In genomic region chr12:15443050-15443449, GRCh38 we compare ENCODE assay signal across 31 cellular contexts.
"Had no signal": no experiment of that assay in that cellular context is flagged by ENCODE, and none has a peak within 500 bp of the region (broad histone marks: within the 10 kb centered on the region; RNA-seq: fewer than 3 reads in every experiment).

No MANE protein-coding gene starts in this region.

- H3K36me3 ChIP-seq: adrenal gland, breast epithelium, cardiac muscle cell, colonic mucosa, gastrocnemius medialis, heart left ventricle had no signal

- DNase-seq: activated CD4-positive, alpha-beta memory T cell treated with anti-CD3 and anti-CD28 coated beads for 36 hours; activated CD4-positive, alpha-beta T cell treated with anti-CD3 and anti-CD28 coated beads for 36 hours; activated CD4-positive, alpha-beta T cell treated with anti-CD3 and anti-CD28 coated beads, Interleukin-2, amount 10 ng/mL, durations not matched to agents 24 days and 14 days; activated CD4-positive, CD25-positive, alpha-beta regulatory T cell; activated CD4-positive, CD25-positive, alpha-beta regulatory T cell treated with anti-CD3 and anti-CD28 coated beads, Interleukin-2, amount 50 U/mL, for 72 hours; activated CD8-positive, alpha-beta memory T cell treated with anti-CD3 and anti-CD28 coated beads, Interleukin-2, amount 10 ng/mL, durations not matched to agents 7 days and 5 days; activated CD8-positive, alpha-beta memory T cell treated with anti-CD3 and anti-CD28 coated beads, Interleukin-2, amount 50 U/mL, for 4 hours; activated CD8-positive, alpha-beta T cell treated with anti-CD3 and anti-CD28 coated beads, Interleukin-2, amount 10 ng/mL, durations not matched to agents 7 days and 5 days; activated effector memory CD4-positive, alpha-beta T cell treated with anti-CD3 and anti-CD28 coated beads, Interleukin-2, amount 50 U/mL, for 16 hours; activated naive CD4-positive, alpha-beta T cell treated with anti-CD3 and anti-CD28 coated beads for 36 hours; activated naive CD8-positive, alpha-beta T cell treated with anti-CD3 and anti-CD28 coated beads for 36 hours; activated naive CD8-positive, alpha-beta T cell treated with anti-CD3 and anti-CD28 coated beads, Interleukin-2, amount 50 U/mL, for 24 hours; activated T-cell treated with anti-CD3 and anti-CD28 coated beads, Interleukin-2, amount 50 U/mL, for 1 hour; activated T-cell treated with anti-CD3 and anti-CD28 coated beads, Interleukin-2, amount 50 U/mL, for 48 hours; adrenal gland; amygdala; aorta; body of pancreas; central memory CD4-positive, alpha-beta T cell; cerebellar nuclear complex; colonic mucosa; effector CD8-positive, alpha-beta T cell; foreskin fibroblast; gastrocnemius medialis; glutamatergic neuron; heart left ventricle had no signal

- H3K27me3 ChIP-seq: adrenal gland, body of pancreas, breast epithelium, cardiac muscle cell, colonic mucosa, gastrocnemius medialis, heart left ventricle had no signal

- H3K9me3 ChIP-seq: adrenal gland, body of pancreas, colonic mucosa, gastrocnemius medialis had no signal

- ATAC-seq: activated CD4-positive, alpha-beta T cell treated with anti-CD3 and anti-CD28 coated beads for 36 hours; activated CD8-positive, alpha-beta memory T cell treated with anti-CD3 and anti-CD28 coated beads, Interleukin-2, amount 10 ng/mL, durations not matched to agents 7 days and 5 days; activated CD8-positive, alpha-beta T cell treated with anti-CD3 and anti-CD28 coated beads, Interleukin-2, amount 10 ng/mL, durations not matched to agents 7 days and 5 days; activated naive CD8-positive, alpha-beta T cell treated with anti-CD3 and anti-CD28 coated beads, Interleukin-2, amount 50 U/mL, for 24 hours; body of pancreas; esophagus mucosa; gastrocnemius medialis; heart left ventricle had no signal

- H3K4me3 ChIP-seq: adrenal gland, body of pancreas, breast epithelium, cardiac muscle cell, colonic mucosa, gastrocnemius medialis, heart left ventricle had no signal

- FAIRE-seq: endometrium, endothelial cell of umbilical vein had no signal

- H3K4me1 ChIP-seq: adrenal gland, body of pancreas, breast epithelium, colonic mucosa, gastrocnemius medialis, heart left ventricle had no signal

- H3K27ac ChIP-seq: adrenal gland, body of pancreas, breast epithelium, cardiac muscle cell, colonic mucosa, gastrocnemius medialis, heart left ventricle had no signal
